Comparison of ENCODE assay signal across 19 cellular contexts in genomic region chr9:127680846-127681245, GRCh38. TPM values are rescaled to one million over a fixed set of nuclear protein-coding genes. Genes with fewer than 3 reads are reported as not detected.
A peak's percentile ranks its signal among the peaks of the same experiment; 100 is the strongest.
DNase-seq lines count a peak whose midpoint lies in the region; ATAC-seq, FAIRE-seq and TF ChIP-seq lines count a peak whose summit lies in the region.
"Had no signal": no experiment of that assay in that cellular context is flagged by ENCODE, and none has a peak within 500 bp of the region (broad histone marks: within the 10 kb centered on the region; RNA-seq: fewer than 3 reads in every experiment).

No MANE protein-coding gene starts in this region.

- intact Hi-C loops in HepG2 (cut with micrococcal nuclease; ENCODE audit: unreplicated experiment) (no loop called here), right lobe of liver (cut with DNase I) (no loop called here), dorsolateral prefrontal cortex (cut with DNase I) (no loop called here), heart left ventricle (cut with DNase I) (no loop called here)

- no peak overlapping the region for H3K27ac ChIP-seq in HepG2 (ENCODE audit: extremely low read length, insufficient read depth, low read length)
- no peak overlapping the region for H3K27ac ChIP-seq in right lobe of liver
- H3K27ac ChIP-seq in dorsolateral prefrontal cortex, result peak overlapping the region in 52 of 59 donors; percentile 19 to 87 (median 70)
- no peak overlapping the region for H3K27ac ChIP-seq in heart left ventricle
- H3K27ac ChIP-seq: 22Rv1; BLaER1 treated with 17β-estradiol and CSF1 and Interleukin-3, amounts not matched to agents 10 nM and 100 nM; GM23248 had no signal

- TF ChIP-seq RAD21 in HepG2 (CRISPR knock-in tag; IDR thresholded peaks at IDR 0.05), result no peak

- no peaks in the 10 kb centered on the region for H4K20me1 ChIP-seq in HepG2 (ENCODE audit: insufficient read depth, low read length)
- H4K20me1 ChIP-seq: BLaER1 treated with 17β-estradiol and CSF1 and Interleukin-3, amounts not matched to agents 10 nM and 100 nM had no signal

- no peak overlapping the region for H3K4me2 ChIP-seq in HepG2 (ENCODE audit: low read depth, low read length)

- DNase-seq in HepG2 (ENCODE audit: low spot score), result no peak
- no peak for DNase-seq in right lobe of liver
- DNase-seq in dorsolateral prefrontal cortex, result peak in 8 of 10 donors; percentile 50 to 87 (median 74)
- DNase-seq in occipital lobe (lab: John Stamatoyannopoulos, UW), result peak; percentile 56
- DNase-seq in frontal cortex (ENCODE audit: low spot score in 2 of 2), result no peak
- DNase-seq in heart left ventricle, result no peak
- DNase-seq in NCI-H1092 treated with DMSO at 0.1 percent for 48 hours (lab: John Stamatoyannopoulos, UW), result no peak
- DNase-seq: CD4-positive, CD25-positive, alpha-beta regulatory T cell; DMS53; GF-D8; GM23248 had no signal

- ATAC-seq in HepG2 (no peak), right lobe of liver (no peak), heart left ventricle (no peak)
- ATAC-seq: HCT116 had no signal

- no peak for FAIRE-seq in HepG2 (lab: Jason Lieb, UNC)
- FAIRE-seq in frontal cortex (lab: Jason Lieb, UNC), result no peak
- FAIRE-seq: GM19239, H54 had no signal

- TF ChIP-seq CTCF in HepG2 (CRISPR knock-in tag; IDR thresholded peaks at IDR 0.05) (no peak), right lobe of liver (IDR thresholded peaks at IDR 0.05) (no peak), dorsolateral prefrontal cortex (IDR thresholded peaks at IDR 0.05 in 54 of 56, conservative IDR thresholded peaks at IDR 0.05 in 2 of 56; ENCODE audit: low read depth in 1 of 56, partially characterized antibody in 56 of 56) (no peak), heart left ventricle (IDR thresholded peaks at IDR 0.05) (no peak)

- WGBS in HepG2 (ENCODE audit: low lambda C conversion rate), result 81% methylated on average over 9 of the region's 9 CpGs
- 90% methylated on average over 8 of the region's 9 CpGs for WGBS in right lobe of liver (ENCODE audit: insufficient coverage, low coverage, low lambda C conversion rate, missing lambda C conversion rate)
- WGBS in heart left ventricle, 4 donors, result 92 to 95% (median 94%) methylated on average over 9 of the region's 9 CpGs

- no peak overlapping the region for H3K9ac ChIP-seq in HepG2 (ENCODE audit: insufficient read depth, low read depth, low read length)
- H3K9ac ChIP-seq: BLaER1 treated with 17β-estradiol and CSF1 and Interleukin-3, amounts not matched to agents 10 nM and 100 nM; GM23248 had no signal

- H3K4me1 ChIP-seq in HepG2 (ENCODE audit: insufficient read depth, low read length) (no peaks in the 10 kb centered on the region), right lobe of liver (no peaks in the 10 kb centered on the region), heart left ventricle (no peaks in the 10 kb centered on the region)

- no peaks in the 10 kb centered on the region for H3K9me3 ChIP-seq in HepG2 (ENCODE audit: low read length)
- H3K9me3 ChIP-seq in right lobe of liver, result no peaks in the 10 kb centered on the region
- H3K9me3 ChIP-seq in heart left ventricle, result no peaks in the 10 kb centered on the region
- H3K9me3 ChIP-seq: BLaER1 treated with 17β-estradiol and CSF1 and Interleukin-3, amounts not matched to agents 10 nM and 100 nM had no signal

- POLR2A ChIA-PET in HepG2 (lab: Yijun Ruan, JAX), result no interaction called here

- CTCF ChIA-PET in HepG2 (lab: Yijun Ruan, JAX; ENCODE audit: low intra/inter-chr PET ratio, low total read pairs), result no interaction called here

- H3K36me3 ChIP-seq in HepG2 (replicated peaks in 1 of 2; ENCODE audit: control insufficient read depth in 1 of 2, insufficient read depth in 2 of 2, low read length in 2 of 2), result no peaks in the 10 kb centered on the region
- H3K36me3 ChIP-seq in right lobe of liver, result no peaks in the 10 kb centered on the region
- H3K36me3 ChIP-seq in heart left ventricle, result peaks cover 0 to 99% (median 81%) of the 10 kb centered on the region in 9 donors

- H3K4me3 ChIP-seq in HepG2 (replicated peaks in 1 of 3; ENCODE audit: insufficient read depth in 1 of 3, low read depth in 2 of 3, low read length in 3 of 3), result no peak overlapping the region
- H3K4me3 ChIP-seq in right lobe of liver, result no peak overlapping the region
- no peak overlapping the region for H3K4me3 ChIP-seq in dorsolateral prefrontal cortex
- H3K4me3 ChIP-seq in heart left ventricle, result no peak overlapping the region
- H3K4me3 ChIP-seq: BLaER1 treated with 17β-estradiol and CSF1 and Interleukin-3, amounts not matched to agents 10 nM and 100 nM; GM23248 had no signal

- in situ Hi-C loops in HepG2 (cut with HindIII; ENCODE audit: extremely low pct_ligation_motif_present, low pct_unique_long_range_greater_than_20kb), result no loop called here

- no TSS peak for BruUV-seq in HepG2 (replicated peaks; lab: Mats Ljungman, UMichigan)

- H3K79me2 ChIP-seq in HepG2 (ENCODE audit: insufficient read depth, low read length), result no peaks in the 10 kb centered on the region

- H2AFZ ChIP-seq in HepG2 (ENCODE audit: low read length), result no peak overlapping the region
- H2AFZ ChIP-seq: GM23248 had no signal

- TF ChIP-seq EP300 in HepG2 (IDR thresholded peaks at IDR 0.05; ENCODE audit: low read depth in 2 of 2, low read length in 2 of 2) (no peak), HepG2 (CRISPR knock-in tag; IDR thresholded peaks at IDR 0.05; ENCODE audit: borderline replicate concordance) (no peak)

- no peaks in the 10 kb centered on the region for H3K27me3 ChIP-seq in HepG2 (ENCODE audit: control insufficient read depth in 1 of 2, insufficient read depth in 2 of 2, low read length in 2 of 2)
- no peaks in the 10 kb centered on the region for H3K27me3 ChIP-seq in right lobe of liver
- H3K27me3 ChIP-seq in dorsolateral prefrontal cortex, result no peaks in the 10 kb centered on the region
- no peaks in the 10 kb centered on the region for H3K27me3 ChIP-seq in heart left ventricle
- H3K27me3 ChIP-seq: BLaER1 treated with 17β-estradiol and CSF1 and Interleukin-3, amounts not matched to agents 10 nM and 100 nM had no signal

- TF ChIP-seq POLR2A in HepG2 (IDR thresholded peaks at IDR 0.05; ENCODE audit: insufficient read depth in 1 of 2, low read depth in 2 of 2, low read length in 2 of 2) (no peak), right lobe of liver (IDR thresholded peaks at IDR 0.05) (no peak), heart left ventricle (IDR thresholded peaks at IDR 0.05) (no peak)

RNA-seq across cellular contexts. Expression of gene CFAP157, which starts 25.9 kb away (rescaled TPM):
- total RNA-seq in HepG2 (2016; rRNA removed; fragmentation: Illumina TruSeq; extraction: Trizol) (not detected in 2 replicates), right lobe of liver (under 1 TPM in 1 of 6 experiments, not detected in 5; 0.10 TPM), dorsolateral prefrontal cortex (1 to 10 TPM in 12 of 120 experiments, under 1 TPM in 92, not detected in 16; 0.11 to 1.7 (median 0.55) TPM), occipital lobe (0.16 TPM), frontal cortex (not detected), heart left ventricle (under 1 TPM in 2 of 9 donors, not detected in 7; 0.15 to 0.87 TPM)
- total RNA-seq in HepG2 (2016; cell fraction: cytosol; rRNA removed; fragmentation: Illumina TruSeq; extraction: Trizol; ENCODE audit: low read depth), result 0.09 TPM in 1 of 2 replicates, not detected in the other
- 0.11 TPM in 1 of 2 replicates, not detected in the other for total RNA-seq in HepG2 (2016; cell fraction: insoluble cytoplasmic fraction; rRNA removed; fragmentation: Illumina TruSeq; extraction: Trizol)
- total RNA-seq in HepG2 (2016; cell fraction: membrane; rRNA removed; fragmentation: Illumina TruSeq; extraction: Trizol), result not detected in 2 replicates
- not detected in 2 replicates for total RNA-seq in HepG2 (2016; cell fraction: nucleus; rRNA removed; fragmentation: Illumina TruSeq; extraction: Trizol)
- polyA plus RNA-seq in HepG2 (2011; rRNA removed) (0.07 TPM in 1 of 2 replicates, not detected in the other), heart left ventricle (under 1 TPM; 0.08 TPM)
- polyA plus RNA-seq in HepG2 (2011; cell fraction: cytosol; rRNA removed), result 0.03 TPM in 1 of 2 replicates, not detected in the other
- polyA plus RNA-seq in HepG2 (2011; cell fraction: nucleus; rRNA removed), result 0.24 and 0.47 TPM in 2 replicates
- polyA plus RNA-seq in HepG2 (2012), result 0.15 and 0.28 TPM in 2 replicates
- polyA plus RNA-seq in HepG2 (2016; cell fraction: cytosol; fragmentation: Illumina TruSeq; extraction: Trizol; ENCODE audit: low read depth), result not detected in 2 replicates
- polyA plus RNA-seq in HepG2 (2016; cell fraction: insoluble cytoplasmic fraction; fragmentation: Illumina TruSeq; extraction: Trizol; ENCODE audit: low read depth), result not detected in 2 replicates
- polyA plus RNA-seq in HepG2 (2016; cell fraction: membrane; fragmentation: Illumina TruSeq; extraction: Trizol; ENCODE audit: low read depth), result not detected in 2 replicates
- polyA plus RNA-seq in HepG2 (2016; cell fraction: nucleus; fragmentation: Illumina TruSeq; extraction: Trizol; ENCODE audit: insufficient read depth, low read depth), result not detected in 2 replicates
- polyA minus RNA-seq in HepG2 (2011; rRNA and poly(A)+ RNA removed; ENCODE audit: low replicate concordance), result not detected in 2 replicates
- polyA minus RNA-seq in HepG2 (2011; cell fraction: cytosol; rRNA and poly(A)+ RNA removed), result not detected in 2 replicates
- polyA minus RNA-seq in HepG2 (2011; cell fraction: nucleus; rRNA and poly(A)+ RNA removed), result 0.12 TPM in 1 of 2 replicates, not detected in the other
- total RNA-seq: A673; CD4-positive, CD25-positive, alpha-beta regulatory T cell; GM23248 had no signal
- polyA plus RNA-seq: IgD-negative memory B cell had no signal

RNA-seq across cellular contexts. Expression of gene PTRH1, which starts 34.6 kb away (rescaled TPM):
- 7.6 and 10.4 TPM in 2 replicates for total RNA-seq in HepG2 (2016; rRNA removed; fragmentation: Illumina TruSeq; extraction: Trizol)
- 3.7 and 4.7 TPM in 2 replicates for total RNA-seq in HepG2 (2016; cell fraction: cytosol; rRNA removed; fragmentation: Illumina TruSeq; extraction: Trizol; ENCODE audit: low read depth)
- total RNA-seq in HepG2 (2016; cell fraction: insoluble cytoplasmic fraction; rRNA removed; fragmentation: Illumina TruSeq; extraction: Trizol), result 9.5 and 11.7 TPM in 2 replicates
- 3.7 and 4.4 TPM in 2 replicates for total RNA-seq in HepG2 (2016; cell fraction: membrane; rRNA removed; fragmentation: Illumina TruSeq; extraction: Trizol)
- 3.4 and 3.9 TPM in 2 replicates for total RNA-seq in HepG2 (2016; cell fraction: nucleus; rRNA removed; fragmentation: Illumina TruSeq; extraction: Trizol)
- polyA plus RNA-seq in HepG2 (2011; rRNA removed), result 4.0 and 5.4 TPM in 2 replicates
- 5.4 and 8.9 TPM in 2 replicates for polyA plus RNA-seq in HepG2 (2011; cell fraction: cytosol; rRNA removed)
- polyA plus RNA-seq in HepG2 (2011; cell fraction: nucleus; rRNA removed), result 6.0 and 7.2 TPM in 2 replicates
- 3.0 and 3.2 TPM in 2 replicates for polyA plus RNA-seq in HepG2 (2012)
- polyA plus RNA-seq in HepG2 (2016; cell fraction: cytosol; fragmentation: Illumina TruSeq; extraction: Trizol; ENCODE audit: low read depth), result 3.5 and 3.9 TPM in 2 replicates
- polyA plus RNA-seq in HepG2 (2016; cell fraction: insoluble cytoplasmic fraction; fragmentation: Illumina TruSeq; extraction: Trizol; ENCODE audit: low read depth), result 8.4 and 8.9 TPM in 2 replicates
- polyA plus RNA-seq in HepG2 (2016; cell fraction: membrane; fragmentation: Illumina TruSeq; extraction: Trizol; ENCODE audit: low read depth), result 3.9 and 4.4 TPM in 2 replicates
- polyA plus RNA-seq in HepG2 (2016; cell fraction: nucleus; fragmentation: Illumina TruSeq; extraction: Trizol; ENCODE audit: insufficient read depth, low read depth), result 6.4 and 9.2 TPM in 2 replicates
- 5.1 and 17.9 TPM in 2 replicates for polyA minus RNA-seq in HepG2 (2011; rRNA and poly(A)+ RNA removed; ENCODE audit: low replicate concordance)
- 1.8 and 1.9 TPM in 2 replicates for polyA minus RNA-seq in HepG2 (2011; cell fraction: cytosol; rRNA and poly(A)+ RNA removed)
- polyA minus RNA-seq in HepG2 (2011; cell fraction: nucleus; rRNA and poly(A)+ RNA removed), result 1.9 and 3.9 TPM in 2 replicates
- total RNA-seq in right lobe of liver, result 10 to 100 TPM in 2 of 6 experiments, 1 to 10 TPM in 4; 4.8 to 21.2 (median 6.8) TPM
- 10 to 100 TPM in 94 of 120 experiments, 1 to 10 TPM in 26; 4.2 to 19.6 (median 11.9) TPM for total RNA-seq in dorsolateral prefrontal cortex
- total RNA-seq in occipital lobe, result 5.0 TPM
- total RNA-seq in frontal cortex, result 6.9 TPM
- 10 to 100 TPM in 7 of 9 donors, 1 to 10 TPM in 2; 7.3 to 30.5 (median 13.5) TPM for total RNA-seq in heart left ventricle
- polyA plus RNA-seq in heart left ventricle, result 10 to 100 TPM; 14.0 to 44.7 TPM

RNA-seq across cellular contexts. Expression of gene TTC16, which starts 35.0 kb away (rescaled TPM):
- total RNA-seq in HepG2 (2016; rRNA removed; fragmentation: Illumina TruSeq; extraction: Trizol), result not detected in 2 replicates
- total RNA-seq in HepG2 (2016; cell fraction: cytosol; rRNA removed; fragmentation: Illumina TruSeq; extraction: Trizol; ENCODE audit: low read depth), result not detected in 2 replicates
- not detected in 2 replicates for total RNA-seq in HepG2 (2016; cell fraction: insoluble cytoplasmic fraction; rRNA removed; fragmentation: Illumina TruSeq; extraction: Trizol)
- total RNA-seq in HepG2 (2016; cell fraction: membrane; rRNA removed; fragmentation: Illumina TruSeq; extraction: Trizol), result not detected in 2 replicates
- not detected in 2 replicates for total RNA-seq in HepG2 (2016; cell fraction: nucleus; rRNA removed; fragmentation: Illumina TruSeq; extraction: Trizol)
- not detected in 2 replicates for polyA plus RNA-seq in HepG2 (2011; rRNA removed)
- polyA plus RNA-seq in HepG2 (2011; cell fraction: cytosol; rRNA removed), result 0.03 TPM in 1 of 2 replicates, not detected in the other
- polyA plus RNA-seq in HepG2 (2011; cell fraction: nucleus; rRNA removed), result 0.08 TPM in 1 of 2 replicates, not detected in the other
- not detected in 2 replicates for polyA plus RNA-seq in HepG2 (2012)
- not detected in 2 replicates for polyA plus RNA-seq in HepG2 (2016; cell fraction: cytosol; fragmentation: Illumina TruSeq; extraction: Trizol; ENCODE audit: low read depth)
- not detected in 2 replicates for polyA plus RNA-seq in HepG2 (2016; cell fraction: insoluble cytoplasmic fraction; fragmentation: Illumina TruSeq; extraction: Trizol; ENCODE audit: low read depth)
- 0.09 TPM in 1 of 2 replicates, not detected in the other for polyA plus RNA-seq in HepG2 (2016; cell fraction: membrane; fragmentation: Illumina TruSeq; extraction: Trizol; ENCODE audit: low read depth)
- not detected in 2 replicates for polyA plus RNA-seq in HepG2 (2016; cell fraction: nucleus; fragmentation: Illumina TruSeq; extraction: Trizol; ENCODE audit: insufficient read depth, low read depth)
- 0.72 TPM in 1 of 2 replicates, not detected in the other for polyA minus RNA-seq in HepG2 (2011; rRNA and poly(A)+ RNA removed; ENCODE audit: low replicate concordance)
- polyA minus RNA-seq in HepG2 (2011; cell fraction: cytosol; rRNA and poly(A)+ RNA removed), result not detected in 2 replicates
- not detected in 2 replicates for polyA minus RNA-seq in HepG2 (2011; cell fraction: nucleus; rRNA and poly(A)+ RNA removed)
- under 1 TPM in 2 of 6 experiments, not detected in 4; 0.05 to 0.12 TPM for total RNA-seq in right lobe of liver
- 1 to 10 TPM in 3 of 120 experiments, under 1 TPM in 107, not detected in 10; 0.15 to 1.4 (median 0.47) TPM for total RNA-seq in dorsolateral prefrontal cortex
- not detected for total RNA-seq in occipital lobe
- total RNA-seq in frontal cortex, result not detected
- under 1 TPM in 8 of 9 donors, not detected in 1; 0.09 to 0.61 (median 0.24) TPM for total RNA-seq in heart left ventricle
- under 1 TPM in 1 of 2 donors, not detected in 1; 0.34 TPM for polyA plus RNA-seq in heart left ventricle
- total RNA-seq: A673, GM23248, HT-29 had no signal
- polyA plus RNA-seq: IgD-negative memory B cell had no signal

RNA-seq across cellular contexts. Expression of gene TOR2A, which starts 54.2 kb away (rescaled TPM):
- total RNA-seq in HepG2 (2016; rRNA removed; fragmentation: Illumina TruSeq; extraction: Trizol) (5.5 and 7.2 TPM in 2 replicates), right lobe of liver (10 to 100 TPM in 2 of 6 experiments, 1 to 10 TPM in 4; 6.1 to 15.3 (median 7.7) TPM), dorsolateral prefrontal cortex (10 to 100 TPM in 101 of 120 experiments, 1 to 10 TPM in 19; 7.7 to 18.6 (median 12.5) TPM), occipital lobe (7.0 TPM), frontal cortex (7.3 TPM), heart left ventricle (1 to 10 TPM; 1.7 to 9.2 (median 3.3) TPM)
- total RNA-seq in HepG2 (2016; cell fraction: cytosol; rRNA removed; fragmentation: Illumina TruSeq; extraction: Trizol; ENCODE audit: low read depth), result 5.2 and 7.3 TPM in 2 replicates
- 4.5 and 7.9 TPM in 2 replicates for total RNA-seq in HepG2 (2016; cell fraction: insoluble cytoplasmic fraction; rRNA removed; fragmentation: Illumina TruSeq; extraction: Trizol)
- total RNA-seq in HepG2 (2016; cell fraction: membrane; rRNA removed; fragmentation: Illumina TruSeq; extraction: Trizol), result 7.9 and 11.8 TPM in 2 replicates
- 6.0 and 8.4 TPM in 2 replicates for total RNA-seq in HepG2 (2016; cell fraction: nucleus; rRNA removed; fragmentation: Illumina TruSeq; extraction: Trizol)
- polyA plus RNA-seq in HepG2 (2011; rRNA removed) (3.5 and 4.9 TPM in 2 replicates), heart left ventricle (1 to 10 TPM; 3.4 to 5.2 TPM)
- 3.9 and 7.0 TPM in 2 replicates for polyA plus RNA-seq in HepG2 (2011; cell fraction: cytosol; rRNA removed)
- polyA plus RNA-seq in HepG2 (2011; cell fraction: nucleus; rRNA removed), result 10.9 and 13.2 TPM in 2 replicates
- polyA plus RNA-seq in HepG2 (2012), result 3.9 and 5.6 TPM in 2 replicates
- 7.5 and 14.0 TPM in 2 replicates for polyA plus RNA-seq in HepG2 (2016; cell fraction: cytosol; fragmentation: Illumina TruSeq; extraction: Trizol; ENCODE audit: low read depth)
- polyA plus RNA-seq in HepG2 (2016; cell fraction: insoluble cytoplasmic fraction; fragmentation: Illumina TruSeq; extraction: Trizol; ENCODE audit: low read depth), result 8.1 and 8.2 TPM in 2 replicates
- 13.5 and 15.3 TPM in 2 replicates for polyA plus RNA-seq in HepG2 (2016; cell fraction: membrane; fragmentation: Illumina TruSeq; extraction: Trizol; ENCODE audit: low read depth)
- 15.9 and 17.9 TPM in 2 replicates for polyA plus RNA-seq in HepG2 (2016; cell fraction: nucleus; fragmentation: Illumina TruSeq; extraction: Trizol; ENCODE audit: insufficient read depth, low read depth)
- polyA minus RNA-seq in HepG2 (2011; rRNA and poly(A)+ RNA removed; ENCODE audit: low replicate concordance), result 5.5 and 15.6 TPM in 2 replicates
- 3.2 and 3.6 TPM in 2 replicates for polyA minus RNA-seq in HepG2 (2011; cell fraction: cytosol; rRNA and poly(A)+ RNA removed)
- polyA minus RNA-seq in HepG2 (2011; cell fraction: nucleus; rRNA and poly(A)+ RNA removed), result 2.4 and 3.0 TPM in 2 replicates

Comparison
In these comparisons a context has a peak if more than half of its experiments do, and no peak if none do; other contexts are left out.
1. DNase-seq: peak in dorsolateral prefrontal cortex (8 of 10) and occipital lobe (single experiment); none in HepG2 (single experiment), right lobe of liver (0 of 3), frontal cortex (0 of 2), heart left ventricle (0 of 5) and NCI-H1092 treated with DMSO at 0.1 percent for 48 hours (single experiment).
2. H3K27ac ChIP-seq: peak in dorsolateral prefrontal cortex (52 of 59); none in HepG2 (single experiment), right lobe of liver (0 of 3) and heart left ventricle (0 of 12).